ENCODE assay signal across 17 cellular contexts in the genomic region with DNA sequence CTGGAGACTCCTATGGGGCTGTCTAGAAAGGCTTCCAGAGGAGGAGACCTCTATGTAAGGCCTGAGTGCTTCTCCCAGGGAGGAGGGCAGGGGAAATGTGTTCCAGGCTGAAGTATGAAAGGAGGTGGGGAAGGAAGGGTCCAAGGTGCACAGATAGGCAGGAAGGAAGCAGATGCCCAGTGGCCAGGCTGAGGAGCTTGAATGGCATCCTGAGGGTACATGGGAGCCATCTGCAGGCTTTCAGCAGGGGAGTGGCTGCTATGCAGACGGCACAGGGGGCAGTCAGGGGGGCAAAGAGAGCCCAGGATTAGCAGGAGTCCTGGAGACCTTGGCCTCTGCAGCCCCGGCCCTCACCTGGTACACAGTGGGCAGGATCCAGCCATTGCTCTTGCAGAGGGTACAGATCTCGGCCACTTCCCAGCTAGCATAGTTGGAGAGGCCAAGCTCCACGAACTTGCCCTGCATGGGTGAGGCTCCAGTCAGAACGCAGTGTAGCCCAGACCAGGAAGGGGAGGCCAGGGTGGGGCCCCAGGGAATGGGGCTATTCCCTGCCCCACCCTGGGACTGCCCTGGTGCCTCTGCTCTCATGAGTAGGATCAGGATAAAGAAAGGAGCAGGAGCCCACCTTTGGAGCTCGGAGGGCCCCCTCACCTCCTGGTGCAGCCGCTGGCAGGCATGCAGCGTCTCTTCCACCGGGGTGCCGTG.
"Had no signal": no experiment of that assay in that cellular context is flagged by ENCODE, and none has a peak within 500 bp of the region (broad histone marks: within the 10 kb centered on the region; RNA-seq: fewer than 3 reads in every experiment).

No MANE protein-coding gene starts in this region.

- H3K9me3 ChIP-seq: thoracic aorta, upper lobe of right lung had no signal

- DNase-seq: activated CD4-positive, alpha-beta T cell treated with anti-CD3 and anti-CD28 coated beads, Interleukin-2, amount 50 U/mL, for 48 hours; activated gamma-delta T cell; activated naive CD4-positive, alpha-beta T cell treated with anti-CD3 and anti-CD28 coated beads, Interleukin-2, amount 50 U/mL, for 16 hours; activated naive CD8-positive, alpha-beta T cell treated with anti-CD3 and anti-CD28 coated beads, Interleukin-2, amount 50 U/mL, for 24 hours; activated T-cell treated with anti-CD3 and anti-CD28 coated beads, Interleukin-2, amount 50 U/mL, for 72 hours; erythroblast; foreskin keratinocyte; glutamatergic neuron; kidney glomerular epithelial cell; posterior cingulate gyrus; stimulated activated CD4-positive, alpha-beta T cell treated with anti-CD3 and anti-CD28 coated beads, Interleukin-4, amount 100 ng/mL, for 24 hours; stimulated activated naive CD4-positive, alpha-beta T cell treated with Interleukin-2 at 50 U/mL for 16 hours; T-cell; upper lobe of right lung had no signal

- ATAC-seq: activated naive CD8-positive, alpha-beta T cell treated with anti-CD3 and anti-CD28 coated beads, Interleukin-2, amount 50 U/mL, for 24 hours; activated T-cell treated with anti-CD3 and anti-CD28 coated beads, Interleukin-2, amount 50 U/mL, for 72 hours; foreskin keratinocyte; T-cell; upper lobe of right lung had no signal

- H3K27me3 ChIP-seq: foreskin keratinocyte, hepatocyte, neural progenitor cell, upper lobe of right lung had no signal

- H3K27ac ChIP-seq: foreskin keratinocyte, hepatocyte, neural progenitor cell, thoracic aorta, upper lobe of right lung had no signal

- H3K27me3 Mint-ChIP-seq: activated naive CD8-positive, alpha-beta T cell treated with anti-CD3 and anti-CD28 coated beads, Interleukin-2, amount 50 U/mL, for 24 hours; T-cell had no signal

- H3K36me3 ChIP-seq: neural progenitor cell had no signal

- H3K4me3 ChIP-seq: hepatocyte, neural progenitor cell, thoracic aorta, upper lobe of right lung had no signal

- H3K27ac Mint-ChIP-seq: activated naive CD8-positive, alpha-beta T cell treated with anti-CD3 and anti-CD28 coated beads, Interleukin-2, amount 50 U/mL, for 24 hours; activated T-cell treated with anti-CD3 and anti-CD28 coated beads, Interleukin-2, amount 50 U/mL, for 72 hours; neural progenitor cell; T-cell had no signal

- H3K9me3 Mint-ChIP-seq: activated naive CD8-positive, alpha-beta T cell treated with anti-CD3 and anti-CD28 coated beads, Interleukin-2, amount 50 U/mL, for 24 hours; activated T-cell treated with anti-CD3 and anti-CD28 coated beads, Interleukin-2, amount 50 U/mL, for 72 hours; neural progenitor cell; T-cell had no signal

- H3K4me3 Mint-ChIP-seq: activated naive CD8-positive, alpha-beta T cell treated with anti-CD3 and anti-CD28 coated beads, Interleukin-2, amount 50 U/mL, for 24 hours had no signal

- H3K9ac ChIP-seq: neural progenitor cell had no signal
